In the genomic region with DNA sequence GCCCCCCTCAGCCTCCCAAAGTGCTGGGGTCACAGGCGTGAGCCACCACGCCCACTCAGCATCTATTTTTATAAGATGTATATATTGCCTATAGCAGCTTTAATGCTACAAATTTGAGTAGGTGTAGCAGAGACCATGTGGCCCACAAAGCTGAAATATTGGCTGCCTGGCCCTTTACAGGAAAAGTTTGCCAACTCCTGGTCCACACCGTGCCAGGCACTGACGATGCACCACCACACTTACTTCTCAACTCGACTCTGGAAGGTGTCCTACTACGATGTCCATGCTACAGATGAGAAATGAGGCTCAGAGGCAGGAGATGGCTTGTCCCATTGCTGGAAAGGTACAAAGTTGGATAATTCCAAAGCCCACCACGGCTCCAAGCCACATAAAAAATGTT, we compare ENCODE assay signal across 26 cellular contexts.
"Had no signal": no experiment of that assay in that cellular context is flagged by ENCODE, and none has a peak within 500 bp of the region (broad histone marks: within the 10 kb centered on the region; RNA-seq: fewer than 3 reads in every experiment).

No MANE protein-coding gene starts in this region.

- H3K27ac ChIP-seq: neural progenitor cell, ovary, parathyroid adenoma, psoas muscle, right lobe of liver, sigmoid colon, suprapubic skin, testis, tibial nerve, upper lobe of left lung, vagina had no signal

- DNase-seq: naive thymus-derived CD4-positive, alpha-beta T cell; natural killer cell; occipital lobe; ovary; posterior cingulate gyrus; psoas muscle; right cardiac atrium; sigmoid colon; small intestine; stimulated activated CD4-positive, alpha-beta T cell treated with anti-CD3 and anti-CD28 coated beads, Interleukin-15, amount 100 ng/mL, for 24 hours; stimulated activated CD4-positive, alpha-beta T cell treated with anti-CD3 and anti-CD28 coated beads, Interleukin-2, amount 100 ng/mL, for 24 hours; stimulated activated CD4-positive, alpha-beta T cell treated with anti-CD3 and anti-CD28 coated beads, Interleukin-2, amount 100 ng/mL, for 48 hours; stimulated activated CD4-positive, alpha-beta T cell treated with anti-CD3 and anti-CD28 coated beads, Interleukin-4, amount 100 ng/mL, for 24 hours; stimulated activated naive CD4-positive, alpha-beta T cell; stimulated activated naive CD8-positive, alpha-beta T cell treated with anti-CD3 and anti-CD28 coated beads, Interleukin-15, amount 100 ng/mL, for 72 hours; stimulated activated naive CD8-positive, alpha-beta T cell treated with anti-CD3 and anti-CD28 coated beads, Interleukin-15, Interleukin-2, amounts not matched to agents 100 U/mL and 50 U/mL, for 24 hours; substantia nigra; testis; trophoblast cell; upper lobe of left lung had no signal

- H3K36me3 ChIP-seq: neural progenitor cell, ovary, right lobe of liver, sigmoid colon, suprapubic skin, tibial nerve, upper lobe of left lung, vagina had no signal

- H3K27me3 ChIP-seq: neural progenitor cell, ovary, right lobe of liver, testis, upper lobe of left lung, vagina had no signal

- H3K4me3 ChIP-seq: neural progenitor cell, ovary, psoas muscle, right lobe of liver, sigmoid colon, suprapubic skin, testis, tibial nerve, upper lobe of left lung, vagina had no signal

- H3K4me1 ChIP-seq: neural progenitor cell, parathyroid adenoma, psoas muscle, right lobe of liver, sigmoid colon, suprapubic skin, testis, tibial nerve, upper lobe of left lung, vagina had no signal

- H3K9me3 ChIP-seq: ovary, psoas muscle, right lobe of liver, sigmoid colon, suprapubic skin, testis, tibial nerve, upper lobe of left lung, vagina had no signal
